Comparison of ENCODE assay signal across 21 cellular contexts in the genomic region with DNA sequence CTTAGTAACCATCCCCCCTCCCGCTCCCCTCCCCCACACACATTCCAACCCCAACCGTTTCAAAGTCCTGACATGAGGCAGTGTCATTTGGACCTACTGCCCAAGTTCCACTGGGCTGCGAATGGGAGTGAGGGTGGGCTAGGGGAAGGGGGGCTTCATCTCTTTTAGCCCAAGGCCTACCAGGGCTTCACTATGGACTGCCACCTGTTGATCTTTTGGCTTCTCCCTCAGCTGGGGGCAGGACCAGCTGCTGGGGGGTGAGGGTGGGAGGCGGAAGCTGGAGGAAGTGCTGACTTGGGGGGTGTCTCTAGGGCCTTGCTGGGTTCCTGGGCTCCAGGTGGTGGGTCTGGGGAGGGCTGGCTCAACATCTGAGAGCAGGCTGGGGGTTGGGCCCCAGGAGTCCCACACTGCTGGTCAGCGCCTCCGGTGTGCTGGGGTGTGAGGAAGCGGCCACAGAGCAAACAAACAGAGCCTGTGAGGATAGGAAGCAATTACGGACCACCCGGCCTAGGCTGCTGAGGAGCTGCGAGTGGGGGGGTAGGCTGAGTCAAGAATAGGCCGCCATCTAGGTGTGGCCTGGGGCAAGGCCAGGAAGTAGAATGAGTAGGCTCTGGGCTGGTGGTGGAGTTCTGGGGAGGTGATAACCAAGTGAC.
DNase-seq lines count a peak whose midpoint lies in the region; ATAC-seq and TF ChIP-seq lines count a peak whose summit lies in the region.
"Had no signal": no experiment of that assay in that cellular context is flagged by ENCODE, and none has a peak within 500 bp of the region (broad histone marks: within the 10 kb centered on the region; RNA-seq: fewer than 3 reads in every experiment).

No MANE protein-coding gene starts in this region.

- peak; percentile 82 for DNase-seq in ELF-1 (ENCODE audit: low read depth, low spot score)
- DNase-seq in WERI-Rb-1, result no peak
- peak; percentile 52 for DNase-seq in iPS-NIHi7 (ENCODE audit: extremely low spot score)
- peak; percentile 50 for DNase-seq in spleen
- no peak for DNase-seq in GM13977 (ENCODE audit: low spot score)
- DNase-seq in MV-4-11 (lab: John Stamatoyannopoulos, UW), result no peak
- DNase-seq: CD4-positive, CD25-positive, alpha-beta regulatory T cell; COR-L47; DMS79 treated with DMSO at 0.1 percent for 48 hours; KG1; NCI-H1105 treated with DMSO at 0.1 percent for 48 hours; NCI-H2081; NCI-H2171; NCI-H345; NCI-H524; NCI-H774; NK-92 treated with Interleukin-12 subunit alpha and Interleukin-12 subunit beta, amount 100 ng/mL, for 24 hours; SIG-M5; T-cell had no signal

- H3K9me3 ChIP-seq in WERI-Rb-1 (ENCODE audit: severe bottlenecking) (no peaks in the 10 kb centered on the region), spleen (no peaks in the 10 kb centered on the region)

- H3K27ac ChIP-seq in WERI-Rb-1 (no peak overlapping the region), spleen (no peak overlapping the region)

- intact Hi-C loops in spleen (cut with DNase I; ENCODE audit: low total_unique reads), result no loop called here

- H3K36me3 ChIP-seq in WERI-Rb-1, result no peaks in the 10 kb centered on the region
- no peaks in the 10 kb centered on the region for H3K36me3 ChIP-seq in spleen

- in situ Hi-C loops in GM13977 (cut with MboI; ENCODE audit: low pct_unique_long_range_greater_than_20kb, low sequenced_read_pairs, unreplicated experiment), result no loop called here

- ATAC-seq in HG02884 (IDR thresholded peaks at IDR 0.05; ENCODE audit: unreplicated experiment), result no peak
- ATAC-seq: Panc1, T-cell had no signal

- H3K4me3 ChIP-seq in WERI-Rb-1 (ENCODE audit: low read depth, low read length), result no peak overlapping the region
- no peak overlapping the region for H3K4me3 ChIP-seq in spleen

- 59 to 82% (median 67%) methylated on average over 5 to 11 of the region's 11 CpGs for WGBS in spleen, 5 donors

- H3K4me1 ChIP-seq in spleen, result no peaks in the 10 kb centered on the region

- no peak for TF ChIP-seq POLR2A in spleen (IDR thresholded peaks at IDR 0.05)

- TF ChIP-seq CTCF in WERI-Rb-1 (IDR thresholded peaks at IDR 0.05; ENCODE audit: low read depth, low read length) (0 out of 2 replicates have a peak, but pooled peaks have one; percentile 3), spleen (IDR thresholded peaks at IDR 0.05 in 8 of 11, conservative IDR thresholded peaks at IDR 0.05 in 3 of 11) (no peak), GM13977 (IDR thresholded peaks at IDR 0.05; ENCODE audit: extremely low read depth, insufficient read depth, missing control alignments) (no peak)

- H3K27me3 ChIP-seq in WERI-Rb-1 (ENCODE audit: insufficient read depth, low read depth, severe bottlenecking) (peaks cover 52% of the 10 kb centered on the region), spleen (replicated peaks in 1 of 7) (peaks cover 0 to 23% (median 0%) of the 10 kb centered on the region in 7 donors)

Comparison
In these comparisons a context has a peak if more than half of its experiments do, and no peak if none do; other contexts are left out.
1. DNase-seq: peak in ELF-1 (single experiment), iPS-NIHi7 (single experiment) and spleen (single experiment); none in WERI-Rb-1 (single experiment), GM13977 (single experiment) and MV-4-11 (single experiment).